27 cellular contexts compared by ENCODE assay signal in genomic region chrX:85112270-85112669, GRCh38.
"Had no signal": no experiment of that assay in that cellular context is flagged by ENCODE, and none has a peak within 500 bp of the region (broad histone marks: within the 10 kb centered on the region; RNA-seq: fewer than 3 reads in every experiment).

No MANE protein-coding gene starts in this region.

- H3K4me1 Mint-ChIP-seq: activated B cell treated with CpG ODN at 0.5 μM for 24 hours; activated CD8-positive, alpha-beta memory T cell treated with anti-CD3 and anti-CD28 coated beads, Interleukin-2, amount 10 ng/mL, durations not matched to agents 7 days and 5 days; naive thymus-derived CD8-positive, alpha-beta T cell; neural crest cell had no signal

- H3K36me3 Mint-ChIP-seq: activated CD8-positive, alpha-beta memory T cell treated with anti-CD3 and anti-CD28 coated beads, Interleukin-2, amount 10 ng/mL, durations not matched to agents 7 days and 5 days; activated naive CD8-positive, alpha-beta T cell; memory B cell; naive thymus-derived CD8-positive, alpha-beta T cell had no signal

- H3K27me3 ChIP-seq: body of pancreas, gastrocnemius medialis, hepatocyte, right atrium auricular region, tibial nerve had no signal

- H3K4me3 Mint-ChIP-seq: activated B cell treated with CpG ODN at 0.5 μM for 24 hours; activated CD8-positive, alpha-beta memory T cell treated with anti-CD3 and anti-CD28 coated beads, Interleukin-2, amount 10 ng/mL, durations not matched to agents 7 days and 5 days; activated CD8-positive, alpha-beta T cell treated with anti-CD3 and anti-CD28 coated beads, Interleukin-2, amount 10 ng/mL, durations not matched to agents 7 days and 5 days; activated naive CD8-positive, alpha-beta T cell; effector memory CD8-positive, alpha-beta T cell; memory B cell; naive thymus-derived CD8-positive, alpha-beta T cell; neural crest cell; T-helper 2 cell treated with Interferon-gamma antibody and Interleukin-4, amounts not matched to agents 5 μg/mL and 100 μg/mL, for 36 hours had no signal

- H3K27ac Mint-ChIP-seq: activated B cell treated with CpG ODN at 0.5 μM for 24 hours; activated CD8-positive, alpha-beta memory T cell treated with anti-CD3 and anti-CD28 coated beads, Interleukin-2, amount 10 ng/mL, durations not matched to agents 7 days and 5 days; activated CD8-positive, alpha-beta T cell treated with anti-CD3 and anti-CD28 coated beads, Interleukin-2, amount 10 ng/mL, durations not matched to agents 7 days and 5 days; activated naive CD8-positive, alpha-beta T cell; effector memory CD8-positive, alpha-beta T cell; memory B cell; T-helper 2 cell treated with Interferon-gamma antibody and Interleukin-4, amounts not matched to agents 5 μg/mL and 100 μg/mL, for 36 hours had no signal

- H3K27ac ChIP-seq: body of pancreas, gastrocnemius medialis, hepatocyte, parathyroid adenoma, right atrium auricular region, tibial nerve had no signal

- DNase-seq: activated B cell treated with CpG ODN at 0.5 μM for 24 hours; activated CD4-positive, alpha-beta T cell treated with anti-CD3 and anti-CD28 coated beads, Interleukin-2, amount 50 U/mL, for 1 hour; activated CD8-positive, alpha-beta memory T cell treated with anti-CD3 and anti-CD28 coated beads, Interleukin-2, amount 10 ng/mL, durations not matched to agents 7 days and 5 days; activated CD8-positive, alpha-beta T cell treated with anti-CD3 and anti-CD28 coated beads, Interleukin-2, amount 10 ng/mL, durations not matched to agents 7 days and 5 days; activated effector memory CD4-positive, alpha-beta T cell treated with Interleukin-2 at 50 U/mL for 16 hours; activated naive CD4-positive, alpha-beta T cell treated with Interleukin-2 at 50 U/mL for 16 hours; anterior cingulate cortex; body of pancreas; cortex of kidney; effector memory CD8-positive, alpha-beta T cell; erythroblast; gastrocnemius medialis; glutamatergic neuron; midbrain; naive thymus-derived CD8-positive, alpha-beta T cell; nucleus accumbens; stimulated activated CD4-positive, alpha-beta T cell treated with anti-CD3 and anti-CD28 coated beads, Interleukin-15, amount 100 ng/mL, for 24 hours; stimulated activated CD4-positive, alpha-beta T cell treated with anti-CD3 and anti-CD28 coated beads, Interleukin-2, amount 100 ng/mL, for 24 hours; stimulated activated naive CD4-positive, alpha-beta T cell had no signal

- H3K9me3 Mint-ChIP-seq: activated B cell treated with CpG ODN at 0.5 μM for 24 hours; effector memory CD8-positive, alpha-beta T cell; memory B cell; naive thymus-derived CD8-positive, alpha-beta T cell; neural crest cell; T-helper 2 cell treated with Interferon-gamma antibody and Interleukin-4, amounts not matched to agents 5 μg/mL and 100 μg/mL, for 36 hours had no signal

- H3K9me3 ChIP-seq: body of pancreas, gastrocnemius medialis, right atrium auricular region, tibial nerve had no signal

- H3K4me3 ChIP-seq: body of pancreas, gastrocnemius medialis, hepatocyte, right atrium auricular region, tibial nerve had no signal

- H3K27me3 Mint-ChIP-seq: activated B cell treated with CpG ODN at 0.5 μM for 24 hours; activated CD8-positive, alpha-beta memory T cell treated with anti-CD3 and anti-CD28 coated beads, Interleukin-2, amount 10 ng/mL, durations not matched to agents 7 days and 5 days; activated naive CD8-positive, alpha-beta T cell; effector memory CD8-positive, alpha-beta T cell; memory B cell had no signal

- H3K36me3 ChIP-seq: gastrocnemius medialis, right atrium auricular region, tibial nerve had no signal

- ATAC-seq: activated CD8-positive, alpha-beta memory T cell treated with anti-CD3 and anti-CD28 coated beads, Interleukin-2, amount 10 ng/mL, durations not matched to agents 7 days and 5 days; activated CD8-positive, alpha-beta T cell treated with anti-CD3 and anti-CD28 coated beads, Interleukin-2, amount 10 ng/mL, durations not matched to agents 7 days and 5 days; body of pancreas; effector memory CD8-positive, alpha-beta T cell; gastrocnemius medialis; naive thymus-derived CD8-positive, alpha-beta T cell had no signal

- H3K4me1 ChIP-seq: body of pancreas, gastrocnemius medialis, parathyroid adenoma, right atrium auricular region, tibial nerve had no signal
